In genomic region chr11:119067371-119068222, GRCh38 we compare ENCODE assay signal across 1 cellular context.
TF ChIP-seq lines count a peak whose summit lies in the region.

Gene VPS11 (plus strand): TSS chr11:119067818. CDS start chr11:119067824, 6 bp downstream.

TF ChIP-seq in K562, 482 proteins besides CTCF, POLR2A, EP300 and RAD21 (continued from another document and continues in another):
- TF ChIP-seq GTF3C2 (IDR thresholded peaks at IDR 0.05; ENCODE audit: borderline replicate concordance, extremely low read depth, insufficient read length) = no peak
- TF ChIP-seq POLR2AphosphoS2 (IDR thresholded peaks at IDR 0.05; ENCODE audit: low read length) = peak; percentile 69; the same call in 1 of the 2 replicates
- TF ChIP-seq ZNF717 (CRISPR knock-in tag; IDR thresholded peaks at IDR 0.05) = no peak
- TF ChIP-seq, protein P1, sequence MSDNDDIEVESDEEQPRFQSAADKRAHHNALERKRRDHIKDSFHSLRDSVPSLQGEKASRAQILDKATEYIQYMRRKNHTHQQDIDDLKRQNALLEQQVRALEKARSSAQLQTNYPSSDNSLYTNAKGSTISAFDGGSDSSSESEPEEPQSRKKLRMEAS (CRISPR knock-in tag; IDR thresholded peaks at IDR 0.05) = peak; percentile 81
- TF ChIP-seq ZC3H4 (CRISPR knock-in tag; IDR thresholded peaks at IDR 0.05; ENCODE audit: borderline replicate concordance) = no peak
- no peak for TF ChIP-seq E2F3 (CRISPR knock-in tag; IDR thresholded peaks at IDR 0.05)
- no peak for TF ChIP-seq E2F1 (CRISPR knock-in tag; IDR thresholded peaks at IDR 0.05)
- TF ChIP-seq PHF21A (IDR thresholded peaks at IDR 0.05; ENCODE audit: borderline replicate concordance, low read depth) = no peak
- TF ChIP-seq, protein P2, sequence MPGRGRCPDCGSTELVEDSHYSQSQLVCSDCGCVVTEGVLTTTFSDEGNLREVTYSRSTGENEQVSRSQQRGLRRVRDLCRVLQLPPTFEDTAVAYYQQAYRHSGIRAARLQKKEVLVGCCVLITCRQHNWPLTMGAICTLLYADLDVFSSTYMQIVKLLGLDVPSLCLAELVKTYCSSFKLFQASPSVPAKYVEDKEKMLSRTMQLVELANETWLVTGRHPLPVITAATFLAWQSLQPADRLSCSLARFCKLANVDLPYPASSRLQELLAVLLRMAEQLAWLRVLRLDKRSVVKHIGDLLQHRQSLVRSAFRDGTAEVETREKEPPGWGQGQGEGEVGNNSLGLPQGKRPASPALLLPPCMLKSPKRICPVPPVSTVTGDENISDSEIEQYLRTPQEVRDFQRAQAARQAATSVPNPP (IDR thresholded peaks at IDR 0.05; ENCODE audit: borderline replicate concordance, insufficient read depth, insufficient read length) = no peak
- TF ChIP-seq GABPB2 (CRISPR knock-in tag; conservative IDR thresholded peaks at IDR 0.05) = no peak
- no peak for TF ChIP-seq FOXA1 (IDR thresholded peaks at IDR 0.05; ENCODE audit: borderline replicate concordance)
- TF ChIP-seq NCOR1 (IDR thresholded peaks at IDR 0.05) = no peak
- TF ChIP-seq ZNF232 (CRISPR knock-in tag; IDR thresholded peaks at IDR 0.05) = no peak
- no peak for TF ChIP-seq RNF2 (IDR thresholded peaks at IDR 0.05)
- TF ChIP-seq L3MBTL2 (IDR thresholded peaks at IDR 0.05) = peak; percentile 65; the same call in 1 of the 2 replicates
- peak; percentile 99 for TF ChIP-seq RAD51 (IDR thresholded peaks at IDR 0.05; ENCODE audit: borderline replicate concordance, low read depth)
- TF ChIP-seq, protein P3, sequence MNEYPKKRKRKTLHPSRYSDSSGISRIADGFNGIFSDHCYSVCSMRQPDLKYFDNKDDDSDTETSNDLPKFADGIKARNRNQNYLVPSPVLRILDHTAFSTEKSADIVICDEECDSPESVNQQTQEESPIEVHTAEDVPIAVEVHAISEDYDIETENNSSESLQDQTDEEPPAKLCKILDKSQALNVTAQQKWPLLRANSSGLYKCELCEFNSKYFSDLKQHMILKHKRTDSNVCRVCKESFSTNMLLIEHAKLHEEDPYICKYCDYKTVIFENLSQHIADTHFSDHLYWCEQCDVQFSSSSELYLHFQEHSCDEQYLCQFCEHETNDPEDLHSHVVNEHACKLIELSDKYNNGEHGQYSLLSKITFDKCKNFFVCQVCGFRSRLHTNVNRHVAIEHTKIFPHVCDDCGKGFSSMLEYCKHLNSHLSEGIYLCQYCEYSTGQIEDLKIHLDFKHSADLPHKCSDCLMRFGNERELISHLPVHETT (CRISPR knock-in tag; conservative IDR thresholded peaks at IDR 0.05 in 1 of 2, IDR thresholded peaks at IDR 0.05 in 1 of 2) = peak in 1 of 2 experiments; percentile 68; a peak in 1 of 4 replicates
- no peak for TF ChIP-seq HNRNPUL1 (IDR thresholded peaks at IDR 0.05; ENCODE audit: low read length)
- no peak for TF ChIP-seq MAFF (IDR thresholded peaks at IDR 0.05; ENCODE audit: low read length)
- TF ChIP-seq, protein P4, sequence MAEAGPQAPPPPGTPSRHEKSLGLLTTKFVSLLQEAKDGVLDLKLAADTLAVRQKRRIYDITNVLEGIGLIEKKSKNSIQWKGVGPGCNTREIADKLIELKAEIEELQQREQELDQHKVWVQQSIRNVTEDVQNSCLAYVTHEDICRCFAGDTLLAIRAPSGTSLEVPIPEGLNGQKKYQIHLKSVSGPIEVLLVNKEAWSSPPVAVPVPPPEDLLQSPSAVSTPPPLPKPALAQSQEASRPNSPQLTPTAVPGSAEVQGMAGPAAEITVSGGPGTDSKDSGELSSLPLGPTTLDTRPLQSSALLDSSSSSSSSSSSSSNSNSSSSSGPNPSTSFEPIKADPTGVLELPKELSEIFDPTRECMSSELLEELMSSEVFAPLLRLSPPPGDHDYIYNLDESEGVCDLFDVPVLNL (CRISPR knock-in tag; IDR thresholded peaks at IDR 0.05; ENCODE audit: low read depth) = 0 out of 2 replicates have a peak, but pooled peaks have one; percentile 44
- TF ChIP-seq KLF1 (tag; IDR thresholded peaks at IDR 0.05) = 0 out of 2 replicates have a peak, but pooled peaks have one; percentile 51
- 0 out of 2 replicates have a peak, but pooled peaks have one; percentile 27 for TF ChIP-seq ZNF431 (CRISPR knock-in tag; IDR thresholded peaks at IDR 0.05)
- no peak for TF ChIP-seq ATF1 (CRISPR knock-in tag; IDR thresholded peaks at IDR 0.05)
- peak; percentile 83 for TF ChIP-seq ATF1 (tag; IDR thresholded peaks at IDR 0.05)
- TF ChIP-seq PTTG1 (tag; IDR thresholded peaks at IDR 0.05; ENCODE audit: low read depth) = no peak
- TF ChIP-seq SAP30 (IDR thresholded peaks at IDR 0.05; ENCODE audit: borderline replicate concordance, insufficient read depth, low read depth, low read length, poor library complexity, severe bottlenecking) = peak; percentile 90
- TF ChIP-seq NELFE (IDR thresholded peaks at IDR 0.05; ENCODE audit: insufficient read depth, insufficient read length) = no peak
- TF ChIP-seq TEAD2 (tag; IDR thresholded peaks at IDR 0.05) = no peak
- TF ChIP-seq, protein P5, sequence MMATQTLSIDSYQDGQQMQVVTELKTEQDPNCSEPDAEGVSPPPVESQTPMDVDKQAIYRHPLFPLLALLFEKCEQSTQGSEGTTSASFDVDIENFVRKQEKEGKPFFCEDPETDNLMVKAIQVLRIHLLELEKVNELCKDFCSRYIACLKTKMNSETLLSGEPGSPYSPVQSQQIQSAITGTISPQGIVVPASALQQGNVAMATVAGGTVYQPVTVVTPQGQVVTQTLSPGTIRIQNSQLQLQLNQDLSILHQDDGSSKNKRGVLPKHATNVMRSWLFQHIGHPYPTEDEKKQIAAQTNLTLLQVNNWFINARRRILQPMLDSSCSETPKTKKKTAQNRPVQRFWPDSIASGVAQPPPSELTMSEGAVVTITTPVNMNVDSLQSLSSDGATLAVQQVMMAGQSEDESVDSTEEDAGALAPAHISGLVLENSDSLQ (IDR thresholded peaks at IDR 0.05) = peak; percentile 82
- no peak for TF ChIP-seq ZNF408 (CRISPR knock-in tag; IDR thresholded peaks at IDR 0.05; ENCODE audit: low read depth)
- no peak for TF ChIP-seq MCM5 (IDR thresholded peaks at IDR 0.05; ENCODE audit: low read depth)
- no peak for TF ChIP-seq MBD1 (CRISPR knock-in tag; IDR thresholded peaks at IDR 0.05)
- TF ChIP-seq, protein P6, sequence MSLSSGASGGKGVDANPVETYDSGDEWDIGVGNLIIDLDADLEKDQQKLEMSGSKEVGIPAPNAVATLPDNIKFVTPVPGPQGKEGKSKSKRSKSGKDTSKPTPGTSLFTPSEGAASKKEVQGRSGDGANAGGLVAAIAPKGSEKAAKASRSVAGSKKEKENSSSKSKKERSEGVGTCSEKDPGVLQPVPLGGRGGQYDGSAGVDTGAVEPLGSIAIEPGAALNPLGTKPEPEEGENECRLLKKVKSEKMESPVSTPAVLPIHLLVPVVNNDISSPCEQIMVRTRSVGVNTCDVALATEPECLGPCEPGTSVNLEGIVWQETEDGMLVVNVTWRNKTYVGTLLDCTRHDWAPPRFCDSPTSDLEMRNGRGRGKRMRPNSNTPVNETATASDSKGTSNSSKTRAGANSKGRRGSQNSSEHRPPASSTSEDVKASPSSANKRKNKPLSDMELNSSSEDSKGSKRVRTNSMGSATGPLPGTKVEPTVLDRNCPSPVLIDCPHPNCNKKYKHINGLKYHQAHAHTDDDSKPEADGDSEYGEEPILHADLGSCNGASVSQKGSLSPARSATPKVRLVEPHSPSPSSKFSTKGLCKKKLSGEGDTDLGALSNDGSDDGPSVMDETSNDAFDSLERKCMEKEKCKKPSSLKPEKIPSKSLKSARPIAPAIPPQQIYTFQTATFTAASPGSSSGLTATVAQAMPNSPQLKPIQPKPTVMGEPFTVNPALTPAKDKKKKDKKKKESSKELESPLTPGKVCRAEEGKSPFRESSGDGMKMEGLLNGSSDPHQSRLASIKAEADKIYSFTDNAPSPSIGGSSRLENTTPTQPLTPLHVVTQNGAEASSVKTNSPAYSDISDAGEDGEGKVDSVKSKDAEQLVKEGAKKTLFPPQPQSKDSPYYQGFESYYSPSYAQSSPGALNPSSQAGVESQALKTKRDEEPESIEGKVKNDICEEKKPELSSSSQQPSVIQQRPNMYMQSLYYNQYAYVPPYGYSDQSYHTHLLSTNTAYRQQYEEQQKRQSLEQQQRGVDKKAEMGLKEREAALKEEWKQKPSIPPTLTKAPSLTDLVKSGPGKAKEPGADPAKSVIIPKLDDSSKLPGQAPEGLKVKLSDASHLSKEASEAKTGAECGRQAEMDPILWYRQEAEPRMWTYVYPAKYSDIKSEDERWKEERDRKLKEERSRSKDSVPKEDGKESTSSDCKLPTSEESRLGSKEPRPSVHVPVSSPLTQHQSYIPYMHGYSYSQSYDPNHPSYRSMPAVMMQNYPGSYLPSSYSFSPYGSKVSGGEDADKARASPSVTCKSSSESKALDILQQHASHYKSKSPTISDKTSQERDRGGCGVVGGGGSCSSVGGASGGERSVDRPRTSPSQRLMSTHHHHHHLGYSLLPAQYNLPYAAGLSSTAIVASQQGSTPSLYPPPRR (CRISPR knock-in tag; IDR thresholded peaks at IDR 0.05; ENCODE audit: borderline replicate concordance) = no peak
- no peak for TF ChIP-seq ERF (CRISPR knock-in tag; IDR thresholded peaks at IDR 0.05)
- TF ChIP-seq MTA2 (IDR thresholded peaks at IDR 0.05; ENCODE audit: low read depth) = 0 out of 2 replicates have a peak, but pooled peaks have one; percentile 21
- TF ChIP-seq FOXM1 (IDR thresholded peaks at IDR 0.05; ENCODE audit: low read depth) = no peak
- TF ChIP-seq FOXM1 (CRISPR knock-in tag; IDR thresholded peaks at IDR 0.05; ENCODE audit: low read depth) = 0 out of 2 replicates have a peak, but pooled peaks have one; percentile 33
- peak; percentile 12 to 75 for TF ChIP-seq AFF1 (IDR thresholded peaks at IDR 0.05; ENCODE audit: low read depth in 1 of 2, partially characterized antibody in 2 of 2)
- peak; percentile 85 for TF ChIP-seq TAF7 (tag; IDR thresholded peaks at IDR 0.05)
- no peak for TF ChIP-seq BACH1 (tag; IDR thresholded peaks at IDR 0.05)
- no peak for TF ChIP-seq NCOA6 (IDR thresholded peaks at IDR 0.05)
- TF ChIP-seq TCF3 (CRISPR knock-in tag; IDR thresholded peaks at IDR 0.05) = no peak
- TF ChIP-seq CTBP1 (IDR thresholded peaks at IDR 0.05; ENCODE audit: borderline replicate concordance) = peak; percentile 43
- peak; percentile 99 for TF ChIP-seq TOE1 (IDR thresholded peaks at IDR 0.05; ENCODE audit: borderline replicate concordance)
- TF ChIP-seq TOE1 (CRISPR knock-in tag; IDR thresholded peaks at IDR 0.05; ENCODE audit: borderline replicate concordance, low read depth) = no peak
